In the genomic region with DNA sequence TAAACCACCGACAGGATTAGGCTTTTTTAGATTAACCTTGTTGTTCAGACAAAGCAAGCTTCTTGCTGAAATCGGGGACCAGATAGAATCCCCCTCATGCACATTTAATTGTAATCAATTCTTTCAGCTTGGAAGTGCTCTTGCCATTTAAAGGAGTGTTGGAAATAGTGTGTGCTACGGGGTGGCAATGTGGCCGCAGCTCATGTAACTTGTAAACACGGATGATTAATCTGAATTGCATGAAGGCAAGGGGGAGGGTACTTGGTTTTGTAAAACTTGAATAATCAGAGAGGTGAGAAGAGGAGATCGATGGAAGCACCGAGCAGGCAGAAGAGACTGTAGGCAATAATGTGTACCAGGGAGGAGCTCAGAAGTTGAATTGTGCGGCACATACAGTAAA, we compare ENCODE assay signal across 22 cellular contexts.
DNase-seq lines count a peak whose midpoint lies in the region; ATAC-seq and TF ChIP-seq lines count a peak whose summit lies in the region.
"Had no signal": no experiment of that assay in that cellular context is flagged by ENCODE, and none has a peak within 500 bp of the region (broad histone marks: within the 10 kb centered on the region; RNA-seq: fewer than 3 reads in every experiment).

No MANE protein-coding gene starts in this region.

- WGBS in endodermal cell (ENCODE audit: insufficient coverage in 1 of 2, insufficient read length in 1 of 2), 2 experiments, result 73 to 89% methylated on average over 6 to 8 of the region's 8 CpGs
- 88% methylated on average over 8 of the region's 8 CpGs for WGBS in transverse colon (ENCODE audit: low coverage in 1 of 2), 2 donors

- H3K36me3 ChIP-seq in PC-3 (ENCODE audit: low read depth, low read length), result no peaks in the 10 kb centered on the region
- no peaks in the 10 kb centered on the region for H3K36me3 ChIP-seq in endodermal cell (ENCODE audit: control insufficient read depth, insufficient read depth, low read length)
- H3K36me3 ChIP-seq in transverse colon, result no peaks in the 10 kb centered on the region
- H3K36me3 ChIP-seq: SJSA1 had no signal

- TF ChIP-seq CTCF in PC-3 (conservative IDR thresholded peaks at IDR 0.05; ENCODE audit: low read depth, low read length) (no peak), endodermal cell (conservative IDR thresholded peaks at IDR 0.05) (no peak), transverse colon (IDR thresholded peaks at IDR 0.05) (no peak)

- no peaks in the 10 kb centered on the region for H3K9me3 Mint-ChIP-seq in endodermal cell
- H3K9me3 Mint-ChIP-seq: GM23338, H9 had no signal

- no TSS peak for BruUV-seq in PC-3 (replicated peaks; lab: Mats Ljungman, UMichigan)

- H3K36me3 Mint-ChIP-seq in endodermal cell (ENCODE audit: low read depth), result no peaks in the 10 kb centered on the region

- POLR2A ChIA-PET in PC-3 (lab: Charles Lee; ENCODE audit: unreplicated experiment), result no interaction called here

- ATAC-seq in PC-3, result peak; percentile 61
- no peak for ATAC-seq in GM18511 (IDR thresholded peaks at IDR 0.05; ENCODE audit: unreplicated experiment)
- ATAC-seq: GM23338 had no signal

- no peaks in the 10 kb centered on the region for H4K20me1 ChIP-seq in PC-3 (ENCODE audit: low read length)

- no peaks in the 10 kb centered on the region for H3F3A ChIP-seq in PC-3 (ENCODE audit: low read length, unreplicated experiment)

- H3K4me3 Mint-ChIP-seq in endodermal cell, result no peak overlapping the region
- H3K4me3 Mint-ChIP-seq: GM23338, H9 had no signal

- TF ChIP-seq POLR2A in transverse colon (IDR thresholded peaks at IDR 0.05), result no peak

- H3K27me3 Mint-ChIP-seq in endodermal cell (ENCODE audit: insufficient read depth), result peaks cover 2% of the 10 kb centered on the region

- CTCF ChIA-PET in PC-3 (lab: Charles Lee), result no interaction called here

- H3K4me2 ChIP-seq in PC-3 (ENCODE audit: low read length), result peak overlapping the region; percentile 35
- H3K4me2 ChIP-seq: GM23338 had no signal

- H3K27ac ChIP-seq in PC-3 (ENCODE audit: low read length) (no peak overlapping the region), endodermal cell (ENCODE audit: low read depth, low read length) (no peak overlapping the region), transverse colon (no peak overlapping the region)
- H3K27ac ChIP-seq: SJSA1 had no signal

- intact Hi-C loops in PC-3 (cut with micrococcal nuclease) (no loop called here), transverse colon (cut with DNase I; ENCODE audit: low total_unique reads) (no loop called here), head of caudate nucleus (cut with DNase I) (no loop called here)

- peaks cover 5% of the 10 kb centered on the region for H3K4me1 Mint-ChIP-seq in endodermal cell

- in situ Hi-C loops in transverse colon (cut with MboI; ENCODE audit: low pct_ligation_motif_present in 1 of 4, low pct_unique_long_range_greater_than_20kb in 1 of 4, low sequenced_read_pairs in 3 of 4), result no loop called here

- H3K27ac Mint-ChIP-seq in endodermal cell, result peak overlapping the region; percentile 1
- H3K27ac Mint-ChIP-seq: GM23338 had no signal

- H3K27me3 ChIP-seq in PC-3 (ENCODE audit: low read length), result no peaks in the 10 kb centered on the region
- no peaks in the 10 kb centered on the region for H3K27me3 ChIP-seq in endodermal cell (ENCODE audit: control insufficient read depth, insufficient read depth, low read length, poor library complexity, severe bottlenecking)
- no peaks in the 10 kb centered on the region for H3K27me3 ChIP-seq in transverse colon
- H3K27me3 ChIP-seq: SJSA1 had no signal

- H3K4me3 ChIP-seq in PC-3 (ENCODE audit: low read length) (no peak overlapping the region), endodermal cell (ENCODE audit: low read length) (no peak overlapping the region), transverse colon (no peak overlapping the region)
- H3K4me3 ChIP-seq: GM23338, SJSA1 had no signal

- TF ChIP-seq EP300 in transverse colon (IDR thresholded peaks at IDR 0.05; ENCODE audit: low read depth), result no peak

- peaks cover 10% of the 10 kb centered on the region for H3K4me1 ChIP-seq in PC-3 (ENCODE audit: insufficient read depth, low read length)
- H3K4me1 ChIP-seq in endodermal cell (ENCODE audit: control insufficient read depth, insufficient read depth, low read length), result no peaks in the 10 kb centered on the region
- H3K4me1 ChIP-seq in transverse colon, result no peaks in the 10 kb centered on the region

- H2AFZ ChIP-seq in PC-3 (ENCODE audit: low read length), result peak overlapping the region; percentile 54; the same call in 1 of the 2 replicates
- H2AFZ ChIP-seq: GM23338 had no signal

- H3K79me2 ChIP-seq in PC-3 (ENCODE audit: low read length), result no peaks in the 10 kb centered on the region

- no peaks in the 10 kb centered on the region for H3K9me2 ChIP-seq in PC-3 (replicated peaks; ENCODE audit: low read length)

- no peaks in the 10 kb centered on the region for H3K9me3 ChIP-seq in PC-3 (ENCODE audit: low read length)
- H3K9me3 ChIP-seq in endodermal cell (ENCODE audit: control insufficient read depth, low read length), result no peaks in the 10 kb centered on the region
- no peaks in the 10 kb centered on the region for H3K9me3 ChIP-seq in transverse colon
- H3K9me3 ChIP-seq: SJSA1 had no signal

- DNase-seq in EL, result peak; percentile 14
- DNase-seq in PC-3, result peak; percentile 47
- no peak for DNase-seq in endodermal cell
- DNase-seq in renal cortical epithelial cell (ENCODE audit: low read depth), result peak; percentile 18
- no peak for DNase-seq in transverse colon
- no peak for DNase-seq in head of caudate nucleus
- DNase-seq: DMS153, DND-41, H9, Karpas-422, MV-4-11, NCI-H1105, NCI-H1436 treated with DMSO at 0.1 percent for 48 hours, NCI-H187 treated with DMSO at 0.1 percent for 48 hours, NCI-H2107, NCI-H446, NCI-H526 treated with DMSO at 0.1 percent for 48 hours, Right ventricle myocardium superior, RPMI8226 had no signal

- H3K9ac ChIP-seq in PC-3 (ENCODE audit: low read length) (no peak overlapping the region), endodermal cell (ENCODE audit: extremely low read depth, low read length, poor library complexity, severe bottlenecking) (no peak overlapping the region)

Comparison
In these comparisons a context has a peak if more than half of its experiments do, and no peak if none do; other contexts are left out.
1. DNase-seq: peak in EL (single experiment), PC-3 (single experiment) and renal cortical epithelial cell (single experiment); none in endodermal cell (single experiment), transverse colon (single experiment) and head of caudate nucleus (0 of 42).